In genomic region chr9:73133921-73134407, GRCh38 we compare ENCODE assay signal across 8 cellular contexts. TPM values are rescaled to one million over a fixed set of nuclear protein-coding genes. Genes with fewer than 3 reads are reported as not detected.
A peak's percentile ranks its signal among the peaks of the same experiment; 100 is the strongest.
DNase-seq lines count a peak whose midpoint lies in the region; ATAC-seq, FAIRE-seq and TF ChIP-seq lines count a peak whose summit lies in the region.

No MANE protein-coding gene starts in this region.

- H3K79me2 ChIP-seq in HepG2 (ENCODE audit: insufficient read depth, low read length), result no peaks in the 10 kb centered on the region

- H3K4me1 ChIP-seq in HepG2 (ENCODE audit: insufficient read depth, low read length), result no peaks in the 10 kb centered on the region
- peaks cover 0 to 12% (median 0%) of the 10 kb centered on the region in 4 donors for H3K4me1 ChIP-seq in right lobe of liver

- DNase-seq in HepG2 (ENCODE audit: low spot score), result no peak
- no peak for DNase-seq in right lobe of liver
- DNase-seq in dermis microvascular lymphatic vessel endothelial cell (ENCODE audit: low read depth in 2 of 2), result peak; percentile 40 to 56
- DNase-seq in NK-92 treated with Interleukin-12 subunit alpha and Interleukin-12 subunit beta, amount 100 ng/mL, for 24 hours (lab: John Stamatoyannopoulos, UW), result no peak
- DNase-seq in posterior vena cava (ENCODE audit: low spot score), result no peak
- DNase-seq in GOT3 (lab: John Stamatoyannopoulos, UW), result no peak

- H3K27ac ChIP-seq in HepG2 (ENCODE audit: extremely low read length, insufficient read depth, low read length), result no peak overlapping the region
- H3K27ac ChIP-seq in right lobe of liver, result no peak overlapping the region

- FAIRE-seq in HepG2 (lab: Jason Lieb, UNC), result no peak

- TF ChIP-seq RAD21 in HepG2 (CRISPR knock-in tag; IDR thresholded peaks at IDR 0.05), result no peak

- H3K27me3 ChIP-seq in HepG2 (ENCODE audit: control insufficient read depth in 1 of 2, insufficient read depth in 2 of 2, low read length in 2 of 2), result 0 out of 5 replicates have a peak, but pooled peaks cover 0 to 3% of the 10 kb centered on the region in 2 experiments
- H3K27me3 ChIP-seq in right lobe of liver, result no peaks in the 10 kb centered on the region

- no peak overlapping the region for H3K4me2 ChIP-seq in HepG2 (ENCODE audit: low read depth, low read length)

- H4K20me1 ChIP-seq in HepG2 (ENCODE audit: insufficient read depth, low read length), result no peaks in the 10 kb centered on the region

- ATAC-seq in HepG2 (no peak), right lobe of liver (no peak), HG03432 (IDR thresholded peaks at IDR 0.05; ENCODE audit: unreplicated experiment) (peak; percentile 62), HG03095 (IDR thresholded peaks at IDR 0.05; ENCODE audit: unreplicated experiment) (no peak)

- no peaks in the 10 kb centered on the region for H3K9me3 ChIP-seq in HepG2 (ENCODE audit: low read length)
- no peaks in the 10 kb centered on the region for H3K9me3 ChIP-seq in right lobe of liver

- no peak overlapping the region for H3K9ac ChIP-seq in HepG2 (ENCODE audit: insufficient read depth, low read depth, low read length)

- POLR2A ChIA-PET in HepG2 (lab: Yijun Ruan, JAX), result no interaction called here

- H3K36me3 ChIP-seq in HepG2 (replicated peaks in 1 of 2; ENCODE audit: control insufficient read depth in 1 of 2, insufficient read depth in 2 of 2, low read length in 2 of 2) (no peaks in the 10 kb centered on the region), right lobe of liver (no peaks in the 10 kb centered on the region)

- intact Hi-C loops in HepG2 (cut with micrococcal nuclease; ENCODE audit: unreplicated experiment) (no loop called here), right lobe of liver (cut with DNase I) (no loop called here), posterior vena cava (cut with DNase I) (no loop called here)

- 3% methylated on average over 2 of the region's 2 CpGs for WGBS in HepG2 (ENCODE audit: low lambda C conversion rate)
- WGBS in right lobe of liver (ENCODE audit: insufficient coverage, low coverage, low lambda C conversion rate, missing lambda C conversion rate), result 69% methylated on average over 2 of the region's 2 CpGs

- TF ChIP-seq EP300 in HepG2 (IDR thresholded peaks at IDR 0.05; ENCODE audit: low read depth in 2 of 2, low read length in 2 of 2), result no peak
- no peak for TF ChIP-seq EP300 in HepG2 (CRISPR knock-in tag; IDR thresholded peaks at IDR 0.05; ENCODE audit: borderline replicate concordance)

- TF ChIP-seq CTCF in HepG2 (CRISPR knock-in tag; IDR thresholded peaks at IDR 0.05) (no peak), right lobe of liver (IDR thresholded peaks at IDR 0.05) (no peak)

- TF ChIP-seq POLR2A in HepG2 (IDR thresholded peaks at IDR 0.05; ENCODE audit: insufficient read depth in 1 of 2, low read depth in 2 of 2, low read length in 2 of 2) (no peak), right lobe of liver (IDR thresholded peaks at IDR 0.05) (no peak)

- H3K4me3 ChIP-seq in HepG2 (replicated peaks in 1 of 3; ENCODE audit: insufficient read depth in 1 of 3, low read depth in 2 of 3, low read length in 3 of 3), result no peak overlapping the region
- no peak overlapping the region for H3K4me3 ChIP-seq in right lobe of liver

- CTCF ChIA-PET in HepG2 (lab: Yijun Ruan, JAX; ENCODE audit: low intra/inter-chr PET ratio, low total read pairs), result no interaction called here

- BruUV-seq in HepG2 (replicated peaks; lab: Mats Ljungman, UMichigan), result no TSS peak

- H2AFZ ChIP-seq in HepG2 (ENCODE audit: low read length), result no peak overlapping the region

- in situ Hi-C loops in HepG2 (cut with HindIII; ENCODE audit: extremely low pct_ligation_motif_present, low pct_unique_long_range_greater_than_20kb), result no loop called here

TF ChIP-seq in HepG2, 621 proteins besides CTCF, POLR2A, EP300 and RAD21 (continues in another document):
- TF ChIP-seq ZBTB40 (IDR thresholded peaks at IDR 0.05) (no peak), ZBTB40 (CRISPR knock-in tag; IDR thresholded peaks at IDR 0.05) (no peak), ZNF30 (CRISPR knock-in tag; IDR thresholded peaks at IDR 0.05) (no peak)

RNA-seq across cellular contexts. Expression of gene ANXA1, which starts 17.7 kb away (rescaled TPM):
- 0.20 and 0.24 TPM in 2 replicates for total RNA-seq in HepG2 (2016; rRNA removed; fragmentation: Illumina TruSeq; extraction: Trizol)
- total RNA-seq in HepG2 (2016; cell fraction: cytosol; rRNA removed; fragmentation: Illumina TruSeq; extraction: Trizol; ENCODE audit: low read depth), result not detected in 2 replicates
- total RNA-seq in HepG2 (2016; cell fraction: insoluble cytoplasmic fraction; rRNA removed; fragmentation: Illumina TruSeq; extraction: Trizol), result not detected in 2 replicates
- not detected in 2 replicates for total RNA-seq in HepG2 (2016; cell fraction: membrane; rRNA removed; fragmentation: Illumina TruSeq; extraction: Trizol)
- not detected in 2 replicates for total RNA-seq in HepG2 (2016; cell fraction: nucleus; rRNA removed; fragmentation: Illumina TruSeq; extraction: Trizol)
- 0.13 and 0.15 TPM in 2 replicates for polyA plus RNA-seq in HepG2 (2011; rRNA removed)
- 0.05 and 0.14 TPM in 2 replicates for polyA plus RNA-seq in HepG2 (2011; cell fraction: cytosol; rRNA removed)
- not detected in 2 replicates for polyA plus RNA-seq in HepG2 (2011; cell fraction: nucleus; rRNA removed)
- not detected in 2 replicates for polyA plus RNA-seq in HepG2 (2012)
- not detected in 2 replicates for polyA plus RNA-seq in HepG2 (2016; cell fraction: cytosol; fragmentation: Illumina TruSeq; extraction: Trizol; ENCODE audit: low read depth)
- 0.15 and 0.21 TPM in 2 replicates for polyA plus RNA-seq in HepG2 (2016; cell fraction: insoluble cytoplasmic fraction; fragmentation: Illumina TruSeq; extraction: Trizol; ENCODE audit: low read depth)
- not detected in 2 replicates for polyA plus RNA-seq in HepG2 (2016; cell fraction: membrane; fragmentation: Illumina TruSeq; extraction: Trizol; ENCODE audit: low read depth)
- polyA plus RNA-seq in HepG2 (2016; cell fraction: nucleus; fragmentation: Illumina TruSeq; extraction: Trizol; ENCODE audit: insufficient read depth, low read depth), result 0.65 TPM in 1 of 2 replicates, not detected in the other
- polyA minus RNA-seq in HepG2 (2011; rRNA and poly(A)+ RNA removed; ENCODE audit: low replicate concordance), result 0.52 and 145 TPM in 2 replicates
- polyA minus RNA-seq in HepG2 (2011; cell fraction: cytosol; rRNA and poly(A)+ RNA removed), result not detected in 2 replicates
- polyA minus RNA-seq in HepG2 (2011; cell fraction: nucleus; rRNA and poly(A)+ RNA removed), result 0.90 TPM in 1 of 2 replicates, not detected in the other
- 10 to 100 TPM in 4 of 6 experiments, 1 to 10 TPM in 2; 3.2 to 16.8 (median 12.5) TPM for total RNA-seq in right lobe of liver
- 541 and 583 TPM in 2 replicates for total RNA-seq in dermis microvascular lymphatic vessel endothelial cell
- total RNA-seq in posterior vena cava, result 100 to 1,000 TPM; 331 to 533 TPM

Comparison
In these comparisons a context has a peak if more than half of its experiments do, and no peak if none do; other contexts are left out.
1. DNase-seq: peak in dermis microvascular lymphatic vessel endothelial cell (2 of 2); none in HepG2 (single experiment), right lobe of liver (0 of 3), NK-92 treated with Interleukin-12 subunit alpha and Interleukin-12 subunit beta, amount 100 ng/mL, for 24 hours (single experiment), posterior vena cava (single experiment) and GOT3 (single experiment).
2. RNA of gene ANXA1, which starts 17.7 kb away (total RNA-seq): 541 to 583 TPM in dermis microvascular lymphatic vessel endothelial cell and 331 to 533 TPM in posterior vena cava; 3.2 to 16.8 TPM in right lobe of liver and 0.20 to 0.24 TPM in HepG2; every median in the first group is over 10 times any median in the second.